Comparison of ENCODE assay signal across 3 cellular contexts in the genomic region with DNA sequence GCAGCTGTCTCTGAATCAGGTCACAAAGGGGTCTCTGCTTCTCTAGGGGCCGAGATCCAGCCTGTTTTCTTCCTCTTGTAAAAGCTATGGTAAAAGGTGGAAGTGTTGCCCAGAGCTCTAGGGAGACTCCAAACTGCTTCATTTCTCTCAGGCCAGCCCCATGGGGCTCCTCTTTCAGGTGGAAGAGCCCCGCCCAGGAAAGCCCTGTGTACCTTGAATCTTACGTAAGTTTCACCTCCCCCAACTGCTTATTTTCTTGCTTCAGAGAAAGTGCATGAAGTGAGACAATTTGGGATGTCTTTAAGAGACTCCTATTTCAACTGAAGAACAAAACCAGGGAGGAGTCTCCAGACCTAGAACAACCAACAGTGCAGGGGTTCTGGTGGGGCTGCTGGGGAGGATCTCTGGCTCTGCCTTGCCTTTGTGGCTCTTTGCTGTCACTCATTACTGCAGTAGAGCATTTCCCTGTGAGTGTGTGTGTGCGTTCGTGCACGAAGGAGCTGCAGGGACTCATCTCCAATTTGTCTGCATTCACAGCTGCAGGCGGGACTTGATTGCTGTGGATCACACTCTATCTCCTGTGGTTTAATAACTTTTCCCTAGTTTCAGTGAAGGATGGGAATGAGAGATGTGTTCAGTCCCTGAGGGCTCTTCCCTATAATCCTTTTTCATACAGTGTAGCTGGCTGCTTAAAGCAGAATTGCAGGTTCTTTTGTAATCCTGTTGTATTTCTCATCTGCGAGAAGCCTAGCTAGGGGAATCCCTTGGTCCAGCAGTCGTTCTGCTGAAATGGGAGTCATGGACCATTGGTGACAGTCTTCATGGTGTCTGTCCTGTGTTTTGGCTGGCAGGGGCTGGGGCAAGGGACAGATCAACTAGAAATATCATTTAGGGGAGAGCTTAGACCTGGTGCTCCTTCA.
TF ChIP-seq lines count a peak whose summit lies in the region.

No MANE protein-coding gene starts in this region.

TF ChIP-seq in GM12891, 5 proteins besides CTCF, POLR2A, EP300 and RAD21:
- TF ChIP-seq PAX5 (IDR thresholded peaks at IDR 0.05; ENCODE audit: insufficient read depth, low read length, severe bottlenecking) (peak; percentile 15), TAF1 (IDR thresholded peaks at IDR 0.05; ENCODE audit: low read depth, low read length) (no peak)

TF ChIP-seq in K562, 482 proteins besides CTCF, POLR2A, EP300 and RAD21:
- TF ChIP-seq PKNOX1 (IDR thresholded peaks at IDR 0.05) (peak; percentile 27; the same call in 1 of the 2 replicates), SMARCA5 (IDR thresholded peaks at IDR 0.05) (no peak), E2F8 (IDR thresholded peaks at IDR 0.05; ENCODE audit: low read depth, partially characterized antibody) (no peak), PRDM10 (IDR thresholded peaks at IDR 0.05; ENCODE audit: partially characterized antibody) (no peak)

TF ChIP-seq in neural cell, 6 proteins besides CTCF, POLR2A, EP300 and RAD21:
- TF ChIP-seq EZH2 (IDR thresholded peaks at IDR 0.05; ENCODE audit: borderline replicate concordance, insufficient read depth, low read length, poor library complexity, severe bottlenecking) (no peak), POLR2AphosphoS5 (IDR thresholded peaks at IDR 0.05) (peak; percentile 73), MXI1 (conservative IDR thresholded peaks at IDR 0.05; ENCODE audit: poor library complexity, severe bottlenecking) (peak; percentile 11)
- TF ChIP-seq, protein P1, sequence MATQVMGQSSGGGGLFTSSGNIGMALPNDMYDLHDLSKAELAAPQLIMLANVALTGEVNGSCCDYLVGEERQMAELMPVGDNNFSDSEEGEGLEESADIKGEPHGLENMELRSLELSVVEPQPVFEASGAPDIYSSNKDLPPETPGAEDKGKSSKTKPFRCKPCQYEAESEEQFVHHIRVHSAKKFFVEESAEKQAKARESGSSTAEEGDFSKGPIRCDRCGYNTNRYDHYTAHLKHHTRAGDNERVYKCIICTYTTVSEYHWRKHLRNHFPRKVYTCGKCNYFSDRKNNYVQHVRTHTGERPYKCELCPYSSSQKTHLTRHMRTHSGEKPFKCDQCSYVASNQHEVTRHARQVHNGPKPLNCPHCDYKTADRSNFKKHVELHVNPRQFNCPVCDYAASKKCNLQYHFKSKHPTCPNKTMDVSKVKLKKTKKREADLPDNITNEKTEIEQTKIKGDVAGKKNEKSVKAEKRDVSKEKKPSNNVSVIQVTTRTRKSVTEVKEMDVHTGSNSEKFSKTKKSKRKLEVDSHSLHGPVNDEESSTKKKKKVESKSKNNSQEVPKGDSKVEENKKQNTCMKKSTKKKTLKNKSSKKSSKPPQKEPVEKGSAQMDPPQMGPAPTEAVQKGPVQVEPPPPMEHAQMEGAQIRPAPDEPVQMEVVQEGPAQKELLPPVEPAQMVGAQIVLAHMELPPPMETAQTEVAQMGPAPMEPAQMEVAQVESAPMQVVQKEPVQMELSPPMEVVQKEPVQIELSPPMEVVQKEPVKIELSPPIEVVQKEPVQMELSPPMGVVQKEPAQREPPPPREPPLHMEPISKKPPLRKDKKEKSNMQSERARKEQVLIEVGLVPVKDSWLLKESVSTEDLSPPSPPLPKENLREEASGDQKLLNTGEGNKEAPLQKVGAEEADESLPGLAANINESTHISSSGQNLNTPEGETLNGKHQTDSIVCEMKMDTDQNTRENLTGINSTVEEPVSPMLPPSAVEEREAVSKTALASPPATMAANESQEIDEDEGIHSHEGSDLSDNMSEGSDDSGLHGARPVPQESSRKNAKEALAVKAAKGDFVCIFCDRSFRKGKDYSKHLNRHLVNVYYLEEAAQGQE (IDR thresholded peaks at IDR 0.05; ENCODE audit: borderline replicate concordance) = peak; percentile 84
